Comparison of ENCODE assay signal across 8 cellular contexts in the genomic region with DNA sequence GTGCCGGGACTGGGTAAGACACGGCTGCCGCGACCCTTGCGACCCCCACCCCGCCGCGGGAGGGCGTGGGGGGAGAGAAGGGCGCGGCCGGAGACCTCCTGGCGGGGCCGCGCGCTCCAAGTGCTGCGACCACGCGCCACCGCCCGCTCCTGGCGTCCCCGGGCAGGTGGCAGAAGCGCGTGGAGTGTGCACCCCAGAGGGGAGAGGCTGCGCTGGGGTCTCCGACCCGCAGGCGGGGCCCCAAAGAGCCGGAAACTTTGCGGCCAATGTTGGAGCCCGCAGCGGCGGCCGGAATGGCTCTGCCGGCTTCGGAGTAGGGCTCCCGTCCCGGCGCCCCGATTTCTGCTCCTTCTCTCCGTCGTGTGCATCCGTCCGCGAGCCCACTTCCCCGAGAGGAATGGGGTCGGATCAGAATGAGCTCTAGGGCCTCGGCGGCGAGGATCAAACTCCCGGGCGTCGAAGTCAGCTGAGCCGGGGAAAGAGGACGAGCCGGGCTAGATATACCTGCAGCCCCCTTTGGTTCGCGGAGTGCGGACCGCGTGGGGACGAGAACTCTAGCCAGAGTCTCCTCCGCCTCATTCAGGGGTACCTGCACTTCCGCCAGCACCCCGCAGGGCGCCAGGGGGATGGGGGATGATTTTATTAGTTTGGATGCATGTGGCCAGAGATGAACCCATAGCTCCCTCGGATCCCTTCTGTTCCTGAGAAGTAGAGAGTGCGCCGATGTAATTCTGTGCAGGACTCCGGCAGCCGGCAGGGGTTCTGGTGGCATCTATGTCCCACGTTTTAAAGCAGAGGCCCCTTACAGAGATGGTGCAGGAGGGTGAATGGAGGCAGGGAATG. TPM values are rescaled to one million over a fixed set of nuclear protein-coding genes. Genes with fewer than 3 reads are reported as not detected.
A peak's percentile ranks its signal among the peaks of the same experiment; 100 is the strongest.
DNase-seq lines count a peak whose midpoint lies in the region; ATAC-seq lines count a peak whose summit lies in the region.

No MANE protein-coding gene starts in this region.

- intact Hi-C loops in naive thymus-derived CD4-positive, alpha-beta T cell (cut with micrococcal nuclease): loop anchor here (5.0 kb wide), 4 partner anchors 78 to 278 kb away; a partner anchor contains a TSS

- H3K9me3 Mint-ChIP-seq in central memory CD8-positive, alpha-beta T cell: no peaks in the 10 kb centered on the region
- no peaks in the 10 kb centered on the region for H3K9me3 Mint-ChIP-seq in naive thymus-derived CD4-positive, alpha-beta T cell

- POLR2A ChIA-PET in naive thymus-derived CD4-positive, alpha-beta T cell (lab: Charles Lee): interaction anchor here (0.6 kb wide), 2 partner anchors 136 to 1937 kb away, joined by 3 read pairs; no protein-coding TSS in a partner anchor

- H3K4me3 ChIP-seq in naive thymus-derived CD4-positive, alpha-beta T cell (ENCODE audit: low read length): peak overlapping the region; percentile 40

- H3K9me3 ChIP-seq in naive thymus-derived CD4-positive, alpha-beta T cell (ENCODE audit: control insufficient read depth in 2 of 3, low read length in 3 of 3): no peaks in the 10 kb centered on the region

- H3K27ac Mint-ChIP-seq in central memory CD8-positive, alpha-beta T cell (ENCODE audit: low read depth): no peak overlapping the region
- H3K27ac Mint-ChIP-seq in naive thymus-derived CD4-positive, alpha-beta T cell: no peak overlapping the region

- DNase-seq in D341Med (ENCODE audit: low spot score) (peak; percentile 68), NCI-H146 (lab: John Stamatoyannopoulos, UW) (peak; percentile 34), SK-N-DZ (ENCODE audit: low spot score) (no peak), NOMO-1 treated with DMSO at 0.1 percent for 48 hours (lab: John Stamatoyannopoulos, UW; ENCODE audit: unreplicated experiment) (no peak), NCI-H1417 treated with DMSO at 0.1 percent for 48 hours (lab: John Stamatoyannopoulos, UW) (no peak), NCI-H2196 (lab: John Stamatoyannopoulos, UW; ENCODE audit: unreplicated experiment) (no peak)
- DNase-seq in central memory CD8-positive, alpha-beta T cell (ENCODE audit: low spot score in 2 of 2): no peak
- DNase-seq in naive thymus-derived CD4-positive, alpha-beta T cell: peak in 6 of 9 donors; percentile 2 to 25 (median 9)

- peaks cover 20% of the 10 kb centered on the region for H3K4me1 Mint-ChIP-seq in central memory CD8-positive, alpha-beta T cell
- peaks cover 0 to 19% (median 10%) of the 10 kb centered on the region in 7 donors for H3K4me1 Mint-ChIP-seq in naive thymus-derived CD4-positive, alpha-beta T cell

- H3K27me3 ChIP-seq in naive thymus-derived CD4-positive, alpha-beta T cell (ENCODE audit: control insufficient read depth in 2 of 2, insufficient read depth in 2 of 2, low read length in 2 of 2): no peaks in the 10 kb centered on the region

- CTCF ChIA-PET in naive thymus-derived CD4-positive, alpha-beta T cell (lab: Charles Lee): interaction anchor here (0.8 to 1.3 kb wide), 4 partner anchors 8 to 142 kb away, joined by 3 read pairs; a partner anchor contains a TSS

- H3K27me3 Mint-ChIP-seq in central memory CD8-positive, alpha-beta T cell: peaks cover 74% of the 10 kb centered on the region
- peaks cover 40 to 87% (median 52%) of the 10 kb centered on the region in 5 donors for H3K27me3 Mint-ChIP-seq in naive thymus-derived CD4-positive, alpha-beta T cell

- no peaks in the 10 kb centered on the region for H3K36me3 ChIP-seq in naive thymus-derived CD4-positive, alpha-beta T cell (ENCODE audit: control insufficient read depth in 2 of 3, insufficient read depth in 3 of 3, low read length in 3 of 3)

- H3K36me3 Mint-ChIP-seq in central memory CD8-positive, alpha-beta T cell (ENCODE audit: insufficient read depth): no peaks in the 10 kb centered on the region
- no peaks in the 10 kb centered on the region for H3K36me3 Mint-ChIP-seq in naive thymus-derived CD4-positive, alpha-beta T cell

- peaks cover 15 to 17% of the 10 kb centered on the region in 2 donors for H3K4me1 ChIP-seq in naive thymus-derived CD4-positive, alpha-beta T cell (ENCODE audit: control insufficient read depth in 2 of 2, insufficient read depth in 2 of 2, low read length in 2 of 2)

- ATAC-seq in central memory CD8-positive, alpha-beta T cell (replicated peaks; ENCODE audit: extremely low read depth, poor library complexity, severe bottlenecking): no peak
- no peak for ATAC-seq in naive thymus-derived CD4-positive, alpha-beta T cell

- H3K27ac ChIP-seq in naive thymus-derived CD4-positive, alpha-beta T cell (ENCODE audit: low read depth, low read length): no peak overlapping the region

- peak overlapping the region; percentile 76 for H3K4me3 Mint-ChIP-seq in central memory CD8-positive, alpha-beta T cell
- H3K4me3 Mint-ChIP-seq in naive thymus-derived CD4-positive, alpha-beta T cell: peak overlapping the region; percentile 33 to 89 (median 82)

RNA-seq across cellular contexts. Expression of a gene that starts 0.8 kb away (rescaled TPM):
- not detected for total RNA-seq in naive thymus-derived CD4-positive, alpha-beta T cell
- not detected for polyA plus RNA-seq in naive thymus-derived CD4-positive, alpha-beta T cell
- polyA plus RNA-seq in SK-N-DZ (2014; cell fraction: cytosol; rRNA removed): not detected in 2 replicates
- polyA plus RNA-seq in SK-N-DZ (2014; cell fraction: nucleus; rRNA removed): 0.05 TPM in 1 of 2 replicates, not detected in the other

Comparison
In these comparisons a context has a peak if more than half of its experiments do, and no peak if none do; other contexts are left out.
1. DNase-seq: peak in D341Med (single experiment), NCI-H146 (single experiment) and naive thymus-derived CD4-positive, alpha-beta T cell (6 of 9); none in central memory CD8-positive, alpha-beta T cell (0 of 2), SK-N-DZ (single experiment), NOMO-1 treated with DMSO at 0.1 percent for 48 hours (single experiment), NCI-H1417 treated with DMSO at 0.1 percent for 48 hours (single experiment) and NCI-H2196 (single experiment).